24 cellular contexts compared by ENCODE assay signal in the genomic region with DNA sequence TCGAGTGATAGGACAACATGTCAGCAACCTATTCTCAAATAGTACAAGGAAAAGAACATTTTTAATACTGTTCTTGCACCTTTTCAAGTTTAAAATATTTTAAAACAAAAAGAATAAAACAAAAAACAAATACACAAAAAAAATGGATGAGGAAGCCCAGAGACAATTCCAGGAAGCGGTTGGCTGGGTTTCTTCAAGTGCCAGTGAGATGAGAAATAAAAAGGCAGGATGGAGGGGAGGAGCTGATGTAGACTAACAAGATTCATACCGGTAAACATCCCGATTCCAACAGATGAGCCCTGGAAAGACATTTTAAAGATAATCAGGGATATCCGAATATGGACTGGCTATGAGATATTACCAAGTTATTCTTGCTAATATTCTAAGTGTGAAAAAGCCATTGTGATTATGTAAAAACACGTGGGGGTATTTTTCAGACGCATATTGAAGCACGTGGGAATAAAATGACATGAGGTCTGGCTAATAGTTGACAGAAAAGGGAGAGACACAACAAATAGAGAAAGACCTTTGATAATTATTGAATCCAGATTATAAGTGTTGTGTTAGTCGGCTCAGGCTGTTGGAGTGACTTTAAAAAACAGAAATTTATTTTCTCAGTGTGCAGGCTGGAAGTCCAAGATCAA.
"Had no signal": no experiment of that assay in that cellular context is flagged by ENCODE, and none has a peak within 500 bp of the region (broad histone marks: within the 10 kb centered on the region; RNA-seq: fewer than 3 reads in every experiment).

No MANE protein-coding gene starts in this region.

- H3K27ac ChIP-seq: HL-60, RWPE1 had no signal

- FAIRE-seq: HTR-8/SVneo, RCC 7860 had no signal

- DNase-seq: Karpas-422, KG1, MG63, NCI-H1092, NCI-H1105 treated with DMSO at 0.1 percent for 48 hours, NCI-H1417 treated with DMSO at 0.1 percent for 48 hours, NCI-H146, NCI-H1694 treated with DMSO at 0.1 percent for 48 hours, NCI-H2029, NCI-H2081 treated with DMSO at 0.1 percent for 48 hours, NCI-H2171, NCI-H226, NCI-H446, NCI-H510A, NCI-H524 treated with DMSO at 0.1 percent for 48 hours, NCI-H69, NCI-H774, SHP77, SK-N-SH, SW 1271 had no signal

- H3K9me3 ChIP-seq: MG63, SK-N-SH had no signal

- H3K4me2 ChIP-seq: SK-N-SH had no signal

- H3K4me3 ChIP-seq: MG63 had no signal

- H3K9ac ChIP-seq: SK-N-SH had no signal

- H3K36me3 ChIP-seq: MG63 had no signal
